ENCODE assay signal across 11 cellular contexts in genomic region chr9:21812415-21812814, GRCh38. TPM values are rescaled to one million over a fixed set of nuclear protein-coding genes. Genes with fewer than 3 reads are reported as not detected.
DNase-seq lines count a peak whose midpoint lies in the region; ATAC-seq and TF ChIP-seq lines count a peak whose summit lies in the region.
"Had no signal": no experiment of that assay in that cellular context is flagged by ENCODE, and none has a peak within 500 bp of the region (broad histone marks: within the 10 kb centered on the region; RNA-seq: fewer than 3 reads in every experiment).

No MANE protein-coding gene starts in this region.

- H3K4me1 ChIP-seq in breast epithelium (no peaks in the 10 kb centered on the region), gastroesophageal sphincter (peaks cover 0 to 46% (median 4%) of the 10 kb centered on the region in 3 donors)

- no peaks in the 10 kb centered on the region for H3K9me3 ChIP-seq in breast epithelium
- H3K9me3 ChIP-seq in gastroesophageal sphincter, result no peaks in the 10 kb centered on the region
- H3K9me3 ChIP-seq: BE2C had no signal

- CTCF ChIA-PET in MCF 10A (lab: Yijun Ruan, JAX), result no interaction called here

- H3K4me3 Mint-ChIP-seq in MCF 10A (ENCODE audit: unreplicated experiment) (no peak overlapping the region), type B pancreatic cell (no peak overlapping the region), CD14-positive monocyte (no peak overlapping the region)
- H3K4me3 Mint-ChIP-seq: neural progenitor cell; stimulated activated naive B cell treated with anti-CD40 and anti-IgM and Interleukin-4, amounts not matched to agents 10 μg/mL and 1 μg/mL and 100 μg/mL, for 72 hours had no signal

- intact Hi-C loops in breast epithelium (cut with DNase I; ENCODE audit: low total_unique reads), result no loop called here
- intact Hi-C loops in MCF 10A (cut with micrococcal nuclease), result no loop called here
- intact Hi-C loops in CD14-positive monocyte (cut with micrococcal nuclease), result loop anchor here (5.0 to 10.0 kb wide), 5 partner anchors 155 to 640 kb away; partner anchors contain the start of gene CDKN2B (in 1 of the 2)

- ATAC-seq in SK-N-SH treated with all-trans-retinoic acid at 6 μM for 48 hours (peak; percentile 15; the same call in 2 of the 3 replicates), gastroesophageal sphincter (peak; percentile 37), HG03520 (IDR thresholded peaks at IDR 0.05; ENCODE audit: unreplicated experiment) (no peak), GM21381 (IDR thresholded peaks at IDR 0.05; ENCODE audit: unreplicated experiment) (no peak)

- H3K27me3 ChIP-seq in breast epithelium (no peaks in the 10 kb centered on the region), gastroesophageal sphincter (no peaks in the 10 kb centered on the region)
- H3K27me3 ChIP-seq: BE2C, neural progenitor cell had no signal

- POLR2A ChIA-PET in MCF 10A (lab: Yijun Ruan, JAX), result no interaction called here

- no peak for TF ChIP-seq EP300 in gastroesophageal sphincter (IDR thresholded peaks at IDR 0.05)

- no peaks in the 10 kb centered on the region for H3K36me3 ChIP-seq in breast epithelium
- H3K36me3 ChIP-seq in gastroesophageal sphincter, result peaks cover 0 to 41% of the 10 kb centered on the region in 2 donors

- H3K27ac Mint-ChIP-seq in MCF 10A (ENCODE audit: low read depth, unreplicated experiment) (no peak overlapping the region), type B pancreatic cell (peak overlapping the region; percentile 77), CD14-positive monocyte (no peak overlapping the region)
- H3K27ac Mint-ChIP-seq: neural progenitor cell; stimulated activated naive B cell treated with anti-CD40 and anti-IgM and Interleukin-4, amounts not matched to agents 10 μg/mL and 1 μg/mL and 100 μg/mL, for 72 hours had no signal

- BruUV-seq in MCF 10A (replicated peaks; lab: Mats Ljungman, UMichigan), result no TSS peak

- H3K9me3 Mint-ChIP-seq in MCF 10A (ENCODE audit: unreplicated experiment) (no peaks in the 10 kb centered on the region), type B pancreatic cell (no peaks in the 10 kb centered on the region), CD14-positive monocyte (no peaks in the 10 kb centered on the region)
- H3K9me3 Mint-ChIP-seq: neural progenitor cell; stimulated activated naive B cell treated with anti-CD40 and anti-IgM and Interleukin-4, amounts not matched to agents 10 μg/mL and 1 μg/mL and 100 μg/mL, for 72 hours had no signal

- H3K4me1 Mint-ChIP-seq in MCF 10A (ENCODE audit: insufficient read depth, unreplicated experiment), result no peaks in the 10 kb centered on the region
- peaks cover 12% of the 10 kb centered on the region for H3K4me1 Mint-ChIP-seq in type B pancreatic cell (ENCODE audit: unreplicated experiment)
- H3K4me1 Mint-ChIP-seq in CD14-positive monocyte, result peaks cover 28% of the 10 kb centered on the region

- no peak overlapping the region for H3K4me3 ChIP-seq in breast epithelium
- no peak overlapping the region for H3K4me3 ChIP-seq in gastroesophageal sphincter
- H3K4me3 ChIP-seq: neural progenitor cell had no signal

- H3K27me3 Mint-ChIP-seq in MCF 10A (ENCODE audit: insufficient read depth, unreplicated experiment) (no peaks in the 10 kb centered on the region), type B pancreatic cell (no peaks in the 10 kb centered on the region), CD14-positive monocyte (ENCODE audit: low read depth in 3 of 3) (peaks cover 0 to 3% (median 0%) of the 10 kb centered on the region in 3 donors)
- H3K27me3 Mint-ChIP-seq: stimulated activated naive B cell treated with anti-CD40 and anti-IgM and Interleukin-4, amounts not matched to agents 10 μg/mL and 1 μg/mL and 100 μg/mL, for 72 hours had no signal

- peak overlapping the region; percentile 44 to 60 for H3K27ac ChIP-seq in breast epithelium
- H3K27ac ChIP-seq in gastroesophageal sphincter, result peak overlapping the region in 2 of 4 donors; percentile 12 to 21
- H3K27ac ChIP-seq: neural progenitor cell had no signal

- H3K36me3 Mint-ChIP-seq in MCF 10A (ENCODE audit: insufficient read depth, unreplicated experiment), result no peaks in the 10 kb centered on the region
- peaks cover 42% of the 10 kb centered on the region for H3K36me3 Mint-ChIP-seq in type B pancreatic cell
- H3K36me3 Mint-ChIP-seq in CD14-positive monocyte, result peaks cover 43 to 48% of the 10 kb centered on the region in 2 donors

- TF ChIP-seq POLR2A in breast epithelium (IDR thresholded peaks at IDR 0.05) (no peak), gastroesophageal sphincter (IDR thresholded peaks at IDR 0.05) (no peak)

- no peak for TF ChIP-seq CTCF in breast epithelium (IDR thresholded peaks at IDR 0.05)
- no peak for TF ChIP-seq CTCF in MCF 10A (IDR thresholded peaks at IDR 0.05; ENCODE audit: unreplicated experiment)
- no peak for TF ChIP-seq CTCF in gastroesophageal sphincter (IDR thresholded peaks at IDR 0.05)
- no peak for TF ChIP-seq CTCF in type B pancreatic cell (conservative IDR thresholded peaks at IDR 0.05)
- no peak for TF ChIP-seq CTCF in CD14-positive monocyte (IDR thresholded peaks at IDR 0.05)

- DNase-seq in breast epithelium (ENCODE audit: low spot score in 2 of 2) (no peak), MCF 10A (ENCODE audit: unreplicated experiment) (no peak), type B pancreatic cell (ENCODE audit: extremely low spot score, unreplicated experiment) (no peak), CD14-positive monocyte (ENCODE audit: low spot score) (no peak)

- WGBS in gastroesophageal sphincter (ENCODE audit: low coverage in 1 of 2), 2 donors, result 67% methylated on average over 2 of the region's 2 CpGs; no CpG with 5 or more reads in 1 of the 2 donors

TF ChIP-seq in SK-N-SH treated with all-trans-retinoic acid at 6 μM for 48 hours, 23 proteins besides CTCF, POLR2A, EP300 and RAD21:
- no peak for TF ChIP-seq RARB (CRISPR knock-in tag; IDR thresholded peaks at IDR 0.05)
- TF ChIP-seq ISL1 (CRISPR knock-in tag; IDR thresholded peaks at IDR 0.05), result no peak
- TF ChIP-seq, protein P1, sequence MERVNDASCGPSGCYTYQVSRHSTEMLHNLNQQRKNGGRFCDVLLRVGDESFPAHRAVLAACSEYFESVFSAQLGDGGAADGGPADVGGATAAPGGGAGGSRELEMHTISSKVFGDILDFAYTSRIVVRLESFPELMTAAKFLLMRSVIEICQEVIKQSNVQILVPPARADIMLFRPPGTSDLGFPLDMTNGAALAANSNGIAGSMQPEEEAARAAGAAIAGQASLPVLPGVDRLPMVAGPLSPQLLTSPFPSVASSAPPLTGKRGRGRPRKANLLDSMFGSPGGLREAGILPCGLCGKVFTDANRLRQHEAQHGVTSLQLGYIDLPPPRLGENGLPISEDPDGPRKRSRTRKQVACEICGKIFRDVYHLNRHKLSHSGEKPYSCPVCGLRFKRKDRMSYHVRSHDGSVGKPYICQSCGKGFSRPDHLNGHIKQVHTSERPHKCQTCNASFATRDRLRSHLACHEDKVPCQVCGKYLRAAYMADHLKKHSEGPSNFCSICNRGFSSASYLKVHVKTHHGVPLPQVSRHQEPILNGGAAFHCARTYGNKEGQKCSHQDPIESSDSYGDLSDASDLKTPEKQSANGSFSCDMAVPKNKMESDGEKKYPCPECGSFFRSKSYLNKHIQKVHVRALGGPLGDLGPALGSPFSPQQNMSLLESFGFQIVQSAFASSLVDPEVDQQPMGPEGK (CRISPR knock-in tag; IDR thresholded peaks at IDR 0.05; ENCODE audit: borderline replicate concordance), result no peak
- no peak for TF ChIP-seq BACH2 (CRISPR knock-in tag; IDR thresholded peaks at IDR 0.05; ENCODE audit: borderline replicate concordance)
- TF ChIP-seq ESRRG (CRISPR knock-in tag; IDR thresholded peaks at IDR 0.05), result no peak
- no peak for TF ChIP-seq SNAI2 (CRISPR knock-in tag; IDR thresholded peaks at IDR 0.05)
- TF ChIP-seq ZNF8 (CRISPR knock-in tag; IDR thresholded peaks at IDR 0.05), result no peak
- TF ChIP-seq ZFP3 (CRISPR knock-in tag; IDR thresholded peaks at IDR 0.05), result no peak
- TF ChIP-seq PPARA (CRISPR knock-in tag; IDR thresholded peaks at IDR 0.05; ENCODE audit: borderline replicate concordance), result no peak
- no peak for TF ChIP-seq ZNF70 (CRISPR knock-in tag; IDR thresholded peaks at IDR 0.05)
- no peak for TF ChIP-seq GLIS3 (CRISPR knock-in tag; IDR thresholded peaks at IDR 0.05)

RNA-seq across cellular contexts. Expression of gene MTAP, which starts 10.0 kb away (rescaled TPM):
- total RNA-seq in breast epithelium (10 to 100 TPM; 20.8 to 40.2 (median 29.5) TPM), MCF 10A (2022) (not detected in 2 replicates), gastroesophageal sphincter (10 to 100 TPM; 23.2 to 31.4 (median 29.1) TPM), type B pancreatic cell (ENCODE audit: low replicate concordance) (73.4 and 77.4 TPM in 2 replicates)
- polyA plus RNA-seq in CD14-positive monocyte, result 10 to 100 TPM in 1 of 2 donors, 1 to 10 TPM in 1; 7.8 to 11.3 TPM

Comparison
In these comparisons a context has a peak if more than half of its experiments do, and no peak if none do; other contexts are left out.
1. RNA of gene MTAP, which starts 10.0 kb away (total RNA-seq): 73.4 to 77.4 TPM in type B pancreatic cell, 20.8 to 40.2 TPM in breast epithelium and 23.2 to 31.4 TPM in gastroesophageal sphincter; not detected in MCF 10A; every median in the first group is over 10 times any median in the second.
2. ATAC-seq: peak in SK-N-SH treated with all-trans-retinoic acid at 6 μM for 48 hours (single experiment) and gastroesophageal sphincter (single experiment); none in HG03520 (single experiment) and GM21381 (single experiment).
3. intact Hi-C loops: an anchor here in CD14-positive monocyte (5.0 to 10.0 kb wide); none called in breast epithelium and MCF 10A.